ENCODE assay signal across 1 cellular context in genomic region chr18:78087338-78087737, GRCh38.
TF ChIP-seq lines count a peak whose summit lies in the region.

No MANE protein-coding gene starts in this region.

TF ChIP-seq in K562, 482 proteins besides CTCF, POLR2A, EP300 and RAD21 (continued from another document):
- TF ChIP-seq, protein P1, sequence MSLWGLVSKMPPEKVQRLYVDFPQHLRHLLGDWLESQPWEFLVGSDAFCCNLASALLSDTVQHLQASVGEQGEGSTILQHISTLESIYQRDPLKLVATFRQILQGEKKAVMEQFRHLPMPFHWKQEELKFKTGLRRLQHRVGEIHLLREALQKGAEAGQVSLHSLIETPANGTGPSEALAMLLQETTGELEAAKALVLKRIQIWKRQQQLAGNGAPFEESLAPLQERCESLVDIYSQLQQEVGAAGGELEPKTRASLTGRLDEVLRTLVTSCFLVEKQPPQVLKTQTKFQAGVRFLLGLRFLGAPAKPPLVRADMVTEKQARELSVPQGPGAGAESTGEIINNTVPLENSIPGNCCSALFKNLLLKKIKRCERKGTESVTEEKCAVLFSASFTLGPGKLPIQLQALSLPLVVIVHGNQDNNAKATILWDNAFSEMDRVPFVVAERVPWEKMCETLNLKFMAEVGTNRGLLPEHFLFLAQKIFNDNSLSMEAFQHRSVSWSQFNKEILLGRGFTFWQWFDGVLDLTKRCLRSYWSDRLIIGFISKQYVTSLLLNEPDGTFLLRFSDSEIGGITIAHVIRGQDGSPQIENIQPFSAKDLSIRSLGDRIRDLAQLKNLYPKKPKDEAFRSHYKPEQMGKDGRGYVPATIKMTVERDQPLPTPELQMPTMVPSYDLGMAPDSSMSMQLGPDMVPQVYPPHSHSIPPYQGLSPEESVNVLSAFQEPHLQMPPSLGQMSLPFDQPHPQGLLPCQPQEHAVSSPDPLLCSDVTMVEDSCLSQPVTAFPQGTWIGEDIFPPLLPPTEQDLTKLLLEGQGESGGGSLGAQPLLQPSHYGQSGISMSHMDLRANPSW (CRISPR knock-in tag; IDR thresholded peaks at IDR 0.05): no peak
- TF ChIP-seq ZNF507 (tag; conservative IDR thresholded peaks at IDR 0.05) (no peak), PHB2 (IDR thresholded peaks at IDR 0.05; ENCODE audit: low read depth) (no peak)
- TF ChIP-seq, protein P2, sequence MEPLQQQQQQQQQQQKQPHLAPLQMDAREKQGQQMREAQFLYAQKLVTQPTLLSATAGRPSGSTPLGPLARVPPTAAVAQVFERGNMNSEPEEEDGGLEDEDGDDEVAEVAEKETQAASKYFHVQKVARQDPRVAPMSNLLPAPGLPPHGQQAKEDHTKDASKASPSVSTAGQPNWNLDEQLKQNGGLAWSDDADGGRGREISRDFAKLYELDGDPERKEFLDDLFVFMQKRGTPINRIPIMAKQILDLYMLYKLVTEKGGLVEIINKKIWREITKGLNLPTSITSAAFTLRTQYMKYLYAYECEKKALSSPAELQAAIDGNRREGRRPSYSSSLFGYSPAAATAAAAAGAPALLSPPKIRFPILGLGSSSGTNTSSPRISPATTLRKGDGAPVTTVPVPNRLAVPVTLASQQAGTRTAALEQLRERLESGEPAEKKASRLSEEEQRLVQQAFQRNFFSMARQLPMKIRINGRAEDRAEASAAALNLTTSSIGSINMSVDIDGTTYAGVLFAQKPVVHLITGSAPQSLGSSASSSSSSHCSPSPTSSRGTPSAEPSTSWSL (CRISPR knock-in tag; IDR thresholded peaks at IDR 0.05; ENCODE audit: borderline replicate concordance): no peak
